1 cellular context compared by ENCODE assay signal in the genomic region with DNA sequence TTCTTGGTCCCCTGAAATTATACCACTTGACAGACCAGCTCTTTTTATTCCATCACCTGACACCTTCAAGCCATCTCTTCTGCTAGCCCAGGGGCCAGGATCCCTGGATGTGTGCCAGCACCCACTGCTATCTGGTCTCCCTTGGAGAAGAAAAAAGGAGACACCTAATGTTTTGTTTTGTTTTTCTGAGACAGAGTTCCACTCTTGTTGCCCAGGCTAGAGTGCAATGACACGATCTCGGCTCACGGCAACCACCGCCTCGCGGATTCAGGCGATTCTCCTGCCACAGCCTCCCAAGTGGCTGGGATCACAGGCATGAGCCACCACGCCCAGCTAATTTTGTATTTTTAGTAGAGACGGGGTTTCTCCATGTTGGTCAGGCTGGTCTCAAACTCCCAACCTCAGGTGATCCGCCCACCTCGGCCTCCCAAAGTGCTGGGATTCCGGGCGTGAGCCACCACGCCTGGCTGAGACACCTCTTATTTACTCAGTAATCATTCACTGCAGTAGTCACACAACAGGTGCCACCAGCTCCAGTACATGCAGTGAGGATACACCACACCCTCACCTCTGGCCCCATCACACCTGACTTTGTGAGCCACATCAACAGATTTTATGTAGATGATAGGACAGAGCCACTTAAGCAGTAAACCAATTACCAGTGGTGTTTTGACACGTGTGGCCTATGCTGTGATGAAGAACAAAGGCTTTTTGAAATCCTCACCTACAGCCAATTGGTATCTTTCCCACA.
TF ChIP-seq lines count a peak whose summit lies in the region.

No MANE protein-coding gene starts in this region.

TF ChIP-seq in GM12878, 131 proteins besides CTCF, POLR2A, EP300 and RAD21:
- TF ChIP-seq FOXM1 (IDR thresholded peaks at IDR 0.05; ENCODE audit: low read depth, low read length) (no peak), POLR2AphosphoS5 (IDR thresholded peaks at IDR 0.05; ENCODE audit: low read length) (0 out of 2 replicates have a peak, but pooled peaks have one; percentile 30)
